1 cellular context compared by ENCODE assay signal in the genomic region with DNA sequence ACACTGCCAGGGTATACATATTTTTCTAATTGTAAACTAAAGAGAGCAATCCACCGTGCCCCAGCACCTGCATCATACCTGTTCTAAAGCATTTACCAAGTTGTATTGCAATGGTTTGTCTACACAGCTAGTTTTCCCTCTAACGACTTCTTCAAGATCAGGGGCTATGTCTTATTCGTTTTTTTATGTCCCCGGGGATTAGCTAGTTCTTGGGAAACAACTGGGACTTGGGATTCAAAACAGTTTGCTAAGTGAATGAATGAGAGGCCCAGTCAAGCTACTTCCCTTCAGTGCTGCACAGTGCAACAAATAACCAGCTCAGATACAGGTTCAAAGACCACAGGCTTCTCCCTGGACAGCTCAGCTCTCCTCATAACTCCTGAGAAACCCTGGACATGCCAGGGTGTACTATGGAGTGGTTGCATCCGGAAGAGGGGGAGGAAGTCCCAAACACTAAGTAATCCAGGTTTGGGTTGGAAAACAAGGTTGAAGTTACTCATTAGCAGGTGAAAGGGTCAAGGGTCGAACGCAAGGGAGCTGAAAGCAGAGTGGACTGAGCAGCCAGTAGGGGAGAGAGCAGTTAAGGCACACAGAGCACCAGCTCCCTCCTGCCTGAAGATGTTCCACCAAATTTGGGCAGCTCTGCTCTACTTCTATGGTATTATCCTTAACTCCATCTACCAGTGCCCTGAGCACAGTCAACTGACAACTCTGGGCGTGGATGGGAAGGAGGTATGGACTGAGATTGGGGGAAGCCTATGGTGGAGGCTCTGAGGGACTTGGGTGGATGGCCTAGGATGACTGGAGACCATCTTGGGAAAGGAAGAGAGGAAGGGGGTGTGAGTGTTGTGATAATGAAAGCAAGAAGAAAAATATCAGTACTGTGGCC.
TF ChIP-seq lines count a peak whose summit lies in the region.

A gene (plus strand): TSS at position 546 of the 889 bp plus-strand sequence. CDS start 73 bp downstream, at position 619.

TF ChIP-seq in HepG2, 621 proteins besides CTCF, POLR2A, EP300 and RAD21 (continued from another document and continues in another):
- TF ChIP-seq, protein P1, sequence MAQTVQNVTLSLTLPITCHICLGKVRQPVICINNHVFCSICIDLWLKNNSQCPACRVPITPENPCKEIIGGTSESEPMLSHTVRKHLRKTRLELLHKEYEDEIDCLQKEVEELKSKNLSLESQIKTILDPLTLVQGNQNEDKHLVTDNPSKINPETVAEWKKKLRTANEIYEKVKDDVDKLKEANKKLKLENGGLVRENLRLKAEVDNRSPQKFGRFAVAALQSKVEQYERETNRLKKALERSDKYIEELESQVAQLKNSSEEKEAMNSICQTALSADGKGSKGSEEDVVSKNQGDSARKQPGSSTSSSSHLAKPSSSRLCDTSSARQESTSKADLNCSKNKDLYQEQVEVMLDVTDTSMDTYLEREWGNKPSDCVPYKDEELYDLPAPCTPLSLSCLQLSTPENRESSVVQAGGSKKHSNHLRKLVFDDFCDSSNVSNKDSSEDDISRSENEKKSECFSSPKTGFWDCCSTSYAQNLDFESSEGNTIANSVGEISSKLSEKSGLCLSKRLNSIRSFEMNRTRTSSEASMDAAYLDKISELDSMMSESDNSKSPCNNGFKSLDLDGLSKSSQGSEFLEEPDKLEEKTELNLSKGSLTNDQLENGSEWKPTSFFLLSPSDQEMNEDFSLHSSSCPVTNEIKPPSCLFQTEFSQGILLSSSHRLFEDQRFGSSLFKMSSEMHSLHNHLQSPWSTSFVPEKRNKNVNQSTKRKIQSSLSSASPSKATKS (CRISPR knock-in tag; IDR thresholded peaks at IDR 0.05): peak; percentile 97
- TF ChIP-seq NFE2 (CRISPR knock-in tag; IDR thresholded peaks at IDR 0.05) (no peak), MIER3 (CRISPR knock-in tag; IDR thresholded peaks at IDR 0.05; ENCODE audit: borderline replicate concordance) (peak; percentile 91; the same call in 1 of the 2 replicates), RXRB (CRISPR knock-in tag; IDR thresholded peaks at IDR 0.05; ENCODE audit: borderline replicate concordance) (peak; percentile 96), ZSCAN29 (CRISPR knock-in tag; conservative IDR thresholded peaks at IDR 0.05) (peak; percentile 97), TARDBP (CRISPR knock-in tag; IDR thresholded peaks at IDR 0.05) (peak; percentile 97), NR2C2 (CRISPR knock-in tag; IDR thresholded peaks at IDR 0.05; ENCODE audit: borderline replicate concordance) (peak; percentile 97), ZNF850 (CRISPR knock-in tag; conservative IDR thresholded peaks at IDR 0.05) (no peak), TCF7L2 (IDR thresholded peaks at IDR 0.05; ENCODE audit: low read depth, low read length) (no peak), JUNB (CRISPR knock-in tag; IDR thresholded peaks at IDR 0.05; ENCODE audit: borderline replicate concordance) (peak; percentile 84), FOXO1 (CRISPR knock-in tag; IDR thresholded peaks at IDR 0.05) (peak; percentile 98), MYC (CRISPR knock-in tag; IDR thresholded peaks at IDR 0.05; ENCODE audit: borderline replicate concordance) (peak; percentile 81), ZNF788 (CRISPR knock-in tag; IDR thresholded peaks at IDR 0.05; ENCODE audit: borderline replicate concordance) (peak; percentile 96; the same call in 1 of the 2 replicates), ZNF441 (CRISPR knock-in tag; IDR thresholded peaks at IDR 0.05; ENCODE audit: borderline replicate concordance) (peak; percentile 76; the same call in 1 of the 2 replicates), MED8 (CRISPR knock-in tag; IDR thresholded peaks at IDR 0.05; ENCODE audit: insufficient replicate concordance) (peak; percentile 93), BCL6 (CRISPR knock-in tag; IDR thresholded peaks at IDR 0.05) (peak; percentile 97), ZNF354B (CRISPR knock-in tag; IDR thresholded peaks at IDR 0.05) (peak; percentile 97; the same call in 1 of the 2 replicates), PLRG1 (conservative IDR thresholded peaks at IDR 0.05) (no peak), ZNF567 (CRISPR knock-in tag; IDR thresholded peaks at IDR 0.05; ENCODE audit: borderline replicate concordance) (peak; percentile 64; the same call in 1 of the 2 replicates), ZNF781 (CRISPR knock-in tag; IDR thresholded peaks at IDR 0.05; ENCODE audit: borderline replicate concordance, not compliant biosample characterization) (peak; percentile 96), FOXC1 (CRISPR knock-in tag; IDR thresholded peaks at IDR 0.05; ENCODE audit: borderline replicate concordance) (peak; percentile 73; the same call in 1 of the 2 replicates), ZNF296 (CRISPR knock-in tag; conservative IDR thresholded peaks at IDR 0.05) (no peak), NCOA2 (CRISPR knock-in tag; IDR thresholded peaks at IDR 0.05) (peak; percentile 93), MEF2D (CRISPR knock-in tag; IDR thresholded peaks at IDR 0.05) (peak; percentile 98), IKZF1 (IDR thresholded peaks at IDR 0.05) (no peak), SP2 (CRISPR knock-in tag; IDR thresholded peaks at IDR 0.05) (peak; percentile 39; the same call in 1 of the 2 replicates)
- TF ChIP-seq, protein P2, sequence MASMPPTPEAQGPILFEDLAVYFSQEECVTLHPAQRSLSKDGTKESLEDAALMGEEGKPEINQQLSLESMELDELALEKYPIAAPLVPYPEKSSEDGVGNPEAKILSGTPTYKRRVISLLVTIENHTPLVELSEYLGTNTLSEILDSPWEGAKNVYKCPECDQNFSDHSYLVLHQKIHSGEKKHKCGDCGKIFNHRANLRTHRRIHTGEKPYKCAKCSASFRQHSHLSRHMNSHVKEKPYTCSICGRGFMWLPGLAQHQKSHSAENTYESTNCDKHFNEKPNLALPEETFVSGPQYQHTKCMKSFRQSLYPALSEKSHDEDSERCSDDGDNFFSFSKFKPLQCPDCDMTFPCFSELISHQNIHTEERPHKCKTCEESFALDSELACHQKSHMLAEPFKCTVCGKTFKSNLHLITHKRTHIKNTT (CRISPR knock-in tag; IDR thresholded peaks at IDR 0.05): no peak
- TF ChIP-seq, protein P3, sequence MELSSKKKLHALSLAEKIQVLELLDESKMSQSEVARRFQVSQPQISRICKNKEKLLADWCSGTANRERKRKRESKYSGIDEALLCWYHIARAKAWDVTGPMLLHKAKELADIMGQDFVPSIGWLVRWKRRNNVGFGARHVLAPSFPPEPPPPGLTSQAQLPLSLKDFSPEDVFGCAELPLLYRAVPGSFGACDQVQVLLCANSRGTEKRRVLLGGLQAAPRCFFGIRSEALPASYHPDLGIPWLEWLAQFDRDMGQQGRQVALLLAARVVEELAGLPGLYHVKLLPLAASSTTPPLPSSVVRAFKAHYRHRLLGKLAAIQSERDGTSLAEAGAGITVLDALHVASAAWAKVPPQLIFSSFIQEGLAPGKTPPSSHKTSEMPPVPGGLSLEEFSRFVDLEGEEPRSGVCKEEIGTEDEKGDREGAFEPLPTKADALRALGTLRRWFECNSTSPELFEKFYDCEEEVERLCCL (CRISPR knock-in tag; IDR thresholded peaks at IDR 0.05; ENCODE audit: borderline replicate concordance): no peak; the same call in 1 of the 2 replicates
- TF ChIP-seq, protein P4, sequence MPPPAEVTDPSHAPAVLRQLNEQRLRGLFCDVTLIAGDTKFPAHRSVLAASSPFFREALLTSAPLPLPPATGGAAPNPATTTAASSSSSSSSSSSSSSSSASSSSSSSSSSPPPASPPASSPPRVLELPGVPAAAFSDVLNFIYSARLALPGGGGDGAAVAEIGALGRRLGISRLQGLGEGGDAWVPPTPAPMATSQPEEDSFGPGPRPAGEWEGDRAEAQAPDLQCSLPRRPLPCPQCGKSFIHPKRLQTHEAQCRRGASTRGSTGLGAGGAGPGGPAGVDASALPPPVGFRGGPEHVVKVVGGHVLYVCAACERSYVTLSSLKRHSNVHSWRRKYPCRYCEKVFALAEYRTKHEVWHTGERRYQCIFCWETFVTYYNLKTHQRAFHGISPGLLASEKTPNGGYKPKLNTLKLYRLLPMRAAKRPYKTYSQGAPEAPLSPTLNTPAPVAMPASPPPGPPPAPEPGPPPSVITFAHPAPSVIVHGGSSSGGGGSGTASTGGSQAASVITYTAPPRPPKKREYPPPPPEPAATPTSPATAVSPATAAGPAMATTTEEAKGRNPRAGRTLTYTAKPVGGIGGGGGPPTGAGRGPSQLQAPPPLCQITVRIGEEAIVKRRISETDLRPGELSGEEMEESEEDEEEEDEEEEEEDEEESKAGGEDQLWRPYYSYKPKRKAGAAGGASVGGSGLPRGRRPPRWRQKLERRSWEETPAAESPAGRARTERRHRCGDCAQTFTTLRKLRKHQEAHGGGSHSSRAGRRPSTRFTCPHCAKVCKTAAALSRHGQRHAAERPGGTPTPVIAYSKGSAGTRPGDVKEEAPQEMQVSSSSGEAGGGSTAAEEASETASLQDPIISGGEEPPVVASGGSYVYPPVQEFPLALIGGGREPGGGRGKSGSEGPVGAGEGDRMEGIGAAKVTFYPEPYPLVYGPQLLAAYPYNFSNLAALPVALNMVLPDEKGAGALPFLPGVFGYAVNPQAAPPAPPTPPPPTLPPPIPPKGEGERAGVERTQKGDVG (CRISPR knock-in tag; IDR thresholded peaks at IDR 0.05; ENCODE audit: borderline replicate concordance): no peak
- TF ChIP-seq, protein P5, sequence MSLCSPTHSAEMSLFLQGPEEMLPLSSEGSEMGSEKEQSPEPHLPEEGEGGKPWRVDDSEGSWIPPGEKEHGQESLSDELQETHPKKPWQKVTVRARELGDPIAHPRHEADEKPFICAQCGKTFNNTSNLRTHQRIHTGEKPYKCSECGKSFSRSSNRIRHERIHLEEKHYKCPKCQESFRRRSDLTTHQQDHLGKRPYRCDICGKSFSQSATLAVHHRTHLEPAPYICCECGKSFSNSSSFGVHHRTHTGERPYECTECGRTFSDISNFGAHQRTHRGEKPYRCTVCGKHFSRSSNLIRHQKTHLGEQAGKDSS (CRISPR knock-in tag; IDR thresholded peaks at IDR 0.05; ENCODE audit: borderline replicate concordance, low read depth): peak; percentile 91; the same call in 1 of the 2 replicates
- TF ChIP-seq, protein P6, sequence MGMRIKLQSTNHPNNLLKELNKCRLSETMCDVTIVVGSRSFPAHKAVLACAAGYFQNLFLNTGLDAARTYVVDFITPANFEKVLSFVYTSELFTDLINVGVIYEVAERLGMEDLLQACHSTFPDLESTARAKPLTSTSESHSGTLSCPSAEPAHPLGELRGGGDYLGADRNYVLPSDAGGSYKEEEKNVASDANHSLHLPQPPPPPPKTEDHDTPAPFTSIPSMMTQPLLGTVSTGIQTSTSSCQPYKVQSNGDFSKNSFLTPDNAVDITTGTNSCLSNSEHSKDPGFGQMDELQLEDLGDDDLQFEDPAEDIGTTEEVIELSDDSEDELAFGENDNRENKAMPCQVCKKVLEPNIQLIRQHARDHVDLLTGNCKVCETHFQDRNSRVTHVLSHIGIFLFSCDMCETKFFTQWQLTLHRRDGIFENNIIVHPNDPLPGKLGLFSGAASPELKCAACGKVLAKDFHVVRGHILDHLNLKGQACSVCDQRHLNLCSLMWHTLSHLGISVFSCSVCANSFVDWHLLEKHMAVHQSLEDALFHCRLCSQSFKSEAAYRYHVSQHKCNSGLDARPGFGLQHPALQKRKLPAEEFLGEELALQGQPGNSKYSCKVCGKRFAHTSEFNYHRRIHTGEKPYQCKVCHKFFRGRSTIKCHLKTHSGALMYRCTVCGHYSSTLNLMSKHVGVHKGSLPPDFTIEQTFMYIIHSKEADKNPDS (CRISPR knock-in tag; IDR thresholded peaks at IDR 0.05): peak; percentile 76; the same call in 1 of the 2 replicates
- TF ChIP-seq, protein P7, sequence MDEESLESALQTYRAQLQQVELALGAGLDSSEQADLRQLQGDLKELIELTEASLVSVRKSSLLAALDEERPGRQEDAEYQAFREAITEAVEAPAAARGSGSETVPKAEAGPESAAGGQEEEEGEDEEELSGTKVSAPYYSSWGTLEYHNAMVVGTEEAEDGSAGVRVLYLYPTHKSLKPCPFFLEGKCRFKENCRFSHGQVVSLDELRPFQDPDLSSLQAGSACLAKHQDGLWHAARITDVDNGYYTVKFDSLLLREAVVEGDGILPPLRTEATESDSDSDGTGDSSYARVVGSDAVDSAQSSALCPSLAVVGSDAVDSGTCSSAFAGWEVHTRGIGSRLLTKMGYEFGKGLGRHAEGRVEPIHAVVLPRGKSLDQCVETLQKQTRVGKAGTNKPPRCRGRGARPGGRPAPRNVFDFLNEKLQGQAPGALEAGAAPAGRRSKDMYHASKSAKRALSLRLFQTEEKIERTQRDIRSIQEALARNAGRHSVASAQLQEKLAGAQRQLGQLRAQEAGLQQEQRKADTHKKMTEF (CRISPR knock-in tag; IDR thresholded peaks at IDR 0.05): peak; percentile 95
- TF ChIP-seq, protein P8, sequence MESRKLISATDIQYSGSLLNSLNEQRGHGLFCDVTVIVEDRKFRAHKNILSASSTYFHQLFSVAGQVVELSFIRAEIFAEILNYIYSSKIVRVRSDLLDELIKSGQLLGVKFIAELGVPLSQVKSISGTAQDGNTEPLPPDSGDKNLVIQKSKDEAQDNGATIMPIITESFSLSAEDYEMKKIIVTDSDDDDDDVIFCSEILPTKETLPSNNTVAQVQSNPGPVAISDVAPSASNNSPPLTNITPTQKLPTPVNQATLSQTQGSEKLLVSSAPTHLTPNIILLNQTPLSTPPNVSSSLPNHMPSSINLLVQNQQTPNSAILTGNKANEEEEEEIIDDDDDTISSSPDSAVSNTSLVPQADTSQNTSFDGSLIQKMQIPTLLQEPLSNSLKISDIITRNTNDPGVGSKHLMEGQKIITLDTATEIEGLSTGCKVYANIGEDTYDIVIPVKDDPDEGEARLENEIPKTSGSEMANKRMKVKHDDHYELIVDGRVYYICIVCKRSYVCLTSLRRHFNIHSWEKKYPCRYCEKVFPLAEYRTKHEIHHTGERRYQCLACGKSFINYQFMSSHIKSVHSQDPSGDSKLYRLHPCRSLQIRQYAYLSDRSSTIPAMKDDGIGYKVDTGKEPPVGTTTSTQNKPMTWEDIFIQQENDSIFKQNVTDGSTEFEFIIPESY (CRISPR knock-in tag; IDR thresholded peaks at IDR 0.05): peak; percentile 79; the same call in 1 of the 2 replicates
- TF ChIP-seq, protein P9, sequence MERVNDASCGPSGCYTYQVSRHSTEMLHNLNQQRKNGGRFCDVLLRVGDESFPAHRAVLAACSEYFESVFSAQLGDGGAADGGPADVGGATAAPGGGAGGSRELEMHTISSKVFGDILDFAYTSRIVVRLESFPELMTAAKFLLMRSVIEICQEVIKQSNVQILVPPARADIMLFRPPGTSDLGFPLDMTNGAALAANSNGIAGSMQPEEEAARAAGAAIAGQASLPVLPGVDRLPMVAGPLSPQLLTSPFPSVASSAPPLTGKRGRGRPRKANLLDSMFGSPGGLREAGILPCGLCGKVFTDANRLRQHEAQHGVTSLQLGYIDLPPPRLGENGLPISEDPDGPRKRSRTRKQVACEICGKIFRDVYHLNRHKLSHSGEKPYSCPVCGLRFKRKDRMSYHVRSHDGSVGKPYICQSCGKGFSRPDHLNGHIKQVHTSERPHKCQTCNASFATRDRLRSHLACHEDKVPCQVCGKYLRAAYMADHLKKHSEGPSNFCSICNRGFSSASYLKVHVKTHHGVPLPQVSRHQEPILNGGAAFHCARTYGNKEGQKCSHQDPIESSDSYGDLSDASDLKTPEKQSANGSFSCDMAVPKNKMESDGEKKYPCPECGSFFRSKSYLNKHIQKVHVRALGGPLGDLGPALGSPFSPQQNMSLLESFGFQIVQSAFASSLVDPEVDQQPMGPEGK (CRISPR knock-in tag; IDR thresholded peaks at IDR 0.05): peak; percentile 81
- TF ChIP-seq, protein P10, sequence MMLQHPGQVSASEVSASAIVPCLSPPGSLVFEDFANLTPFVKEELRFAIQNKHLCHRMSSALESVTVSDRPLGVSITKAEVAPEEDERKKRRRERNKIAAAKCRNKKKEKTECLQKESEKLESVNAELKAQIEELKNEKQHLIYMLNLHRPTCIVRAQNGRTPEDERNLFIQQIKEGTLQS (CRISPR knock-in tag; IDR thresholded peaks at IDR 0.05): 0 out of 2 replicates have a peak, but pooled peaks have one; percentile 24
